1 cellular context compared by ENCODE assay signal in the genomic region with DNA sequence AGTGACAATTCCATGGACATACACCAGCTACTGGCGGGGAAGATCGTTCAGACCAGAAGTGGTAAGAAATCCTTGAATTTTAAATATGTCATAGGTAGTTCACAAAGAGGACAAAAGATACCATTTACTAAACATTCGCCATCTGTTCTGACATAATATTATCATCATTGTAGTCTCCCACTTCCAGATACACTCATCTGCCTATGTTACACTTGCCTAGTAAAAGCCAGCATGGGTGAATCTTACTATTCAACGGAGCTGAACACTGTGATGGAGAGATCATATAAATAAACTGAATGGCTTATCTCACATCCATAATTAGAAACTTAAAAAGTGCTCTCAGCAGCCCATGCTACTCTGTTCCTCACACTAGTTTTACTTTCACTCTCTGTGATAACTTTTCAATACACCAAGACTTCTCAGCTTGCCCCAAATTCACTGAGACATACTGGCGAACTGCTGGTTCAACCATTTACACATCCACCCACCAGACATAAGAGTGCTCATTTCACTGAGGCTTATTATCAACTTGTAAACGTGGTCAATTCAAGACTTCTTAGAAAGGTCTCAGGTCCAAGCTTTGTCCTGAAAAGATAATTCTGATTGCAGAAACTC.
TF ChIP-seq lines count a peak whose summit lies in the region.

No MANE protein-coding gene starts in this region.

TF ChIP-seq in liver, 16 proteins besides CTCF, POLR2A, EP300 and RAD21 (continued from another document):
- TF ChIP-seq, protein P1, sequence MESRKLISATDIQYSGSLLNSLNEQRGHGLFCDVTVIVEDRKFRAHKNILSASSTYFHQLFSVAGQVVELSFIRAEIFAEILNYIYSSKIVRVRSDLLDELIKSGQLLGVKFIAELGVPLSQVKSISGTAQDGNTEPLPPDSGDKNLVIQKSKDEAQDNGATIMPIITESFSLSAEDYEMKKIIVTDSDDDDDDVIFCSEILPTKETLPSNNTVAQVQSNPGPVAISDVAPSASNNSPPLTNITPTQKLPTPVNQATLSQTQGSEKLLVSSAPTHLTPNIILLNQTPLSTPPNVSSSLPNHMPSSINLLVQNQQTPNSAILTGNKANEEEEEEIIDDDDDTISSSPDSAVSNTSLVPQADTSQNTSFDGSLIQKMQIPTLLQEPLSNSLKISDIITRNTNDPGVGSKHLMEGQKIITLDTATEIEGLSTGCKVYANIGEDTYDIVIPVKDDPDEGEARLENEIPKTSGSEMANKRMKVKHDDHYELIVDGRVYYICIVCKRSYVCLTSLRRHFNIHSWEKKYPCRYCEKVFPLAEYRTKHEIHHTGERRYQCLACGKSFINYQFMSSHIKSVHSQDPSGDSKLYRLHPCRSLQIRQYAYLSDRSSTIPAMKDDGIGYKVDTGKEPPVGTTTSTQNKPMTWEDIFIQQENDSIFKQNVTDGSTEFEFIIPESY (IDR thresholded peaks at IDR 0.05) = no peak
- peak; percentile 57 for TF ChIP-seq MAX (IDR thresholded peaks at IDR 0.05)
- TF ChIP-seq RXRA (IDR thresholded peaks at IDR 0.05) = no peak
- no peak for TF ChIP-seq NR2F2 (IDR thresholded peaks at IDR 0.05)
